Comparison of ENCODE assay signal across 9 cellular contexts in the genomic region with DNA sequence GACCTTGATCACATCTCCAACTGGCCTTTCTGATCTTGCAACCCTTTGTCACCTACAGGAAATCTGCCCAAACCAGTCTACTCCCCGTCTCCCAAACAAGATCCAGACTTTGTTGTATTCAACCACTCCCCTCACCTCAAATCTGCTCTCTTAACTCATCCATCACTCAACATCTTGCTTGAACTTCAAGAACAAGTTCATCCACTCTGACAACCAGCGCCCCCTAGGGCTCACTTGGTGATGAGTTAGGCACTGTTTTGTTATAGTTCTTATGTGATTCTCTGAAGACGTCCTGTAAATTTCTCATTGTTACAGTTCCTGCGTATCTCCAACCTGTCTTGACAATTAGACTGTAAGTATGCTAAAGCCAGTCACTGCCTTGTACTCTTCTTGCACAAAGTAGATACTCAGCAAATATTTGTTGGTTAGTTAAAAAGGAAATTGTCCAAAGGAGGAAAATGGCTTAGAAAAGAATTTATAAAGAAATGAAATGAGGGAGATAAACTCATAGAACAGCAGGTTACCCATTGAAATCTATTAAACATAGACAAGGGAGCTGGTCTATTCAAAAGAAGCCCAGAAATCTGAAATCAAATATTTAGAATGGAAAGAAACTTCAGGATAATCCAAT. TPM values are rescaled to one million over a fixed set of nuclear protein-coding genes. Genes with fewer than 3 reads are reported as not detected.
DNase-seq lines count a peak whose midpoint lies in the region; ATAC-seq, FAIRE-seq and TF ChIP-seq lines count a peak whose summit lies in the region.
"Had no signal": no experiment of that assay in that cellular context is flagged by ENCODE, and none has a peak within 500 bp of the region (broad histone marks: within the 10 kb centered on the region; RNA-seq: fewer than 3 reads in every experiment).

No MANE protein-coding gene starts in this region.

- no peak overlapping the region for H3K4me2 ChIP-seq in GM12878 (ENCODE audit: control insufficient read depth, insufficient read depth)
- H3K4me2 ChIP-seq: BLaER1 had no signal

- no peaks in the 10 kb centered on the region; the same call in 2 of the 3 replicates for H3K9me3 ChIP-seq in GM12878 (replicated peaks; ENCODE audit: control insufficient read depth, insufficient read depth, low read length)
- H3K9me3 ChIP-seq: BLaER1 had no signal

- H3K4me3 ChIP-seq in GM12878 = no peak overlapping the region
- H3K4me3 ChIP-seq: BLaER1 had no signal

- DNase-seq in NCI-H2227 (lab: John Stamatoyannopoulos, UW; ENCODE audit: unreplicated experiment) = peak; percentile 25
- DNase-seq in NCI-H2227 treated with DMSO at 0.1 percent for 48 hours (lab: John Stamatoyannopoulos, UW) = no peak
- peak; percentile 5 for DNase-seq in SW480 (ENCODE audit: low spot score)
- DNase-seq in GM12878 (ENCODE audit: low read depth, low spot score) = no peak
- DNase-seq in memory B cell (ENCODE audit: low spot score in 2 of 2) = peak; percentile 5 to 19
- DNase-seq in type B pancreatic cell (ENCODE audit: extremely low spot score, unreplicated experiment) = no peak

- POLR2A ChIA-PET in GM12878 (lab: Charles Lee) = no interaction called here

- TF ChIP-seq CTCF in GM12878 (IDR thresholded peaks at IDR 0.05 in 2 of 3, conservative IDR thresholded peaks at IDR 0.05 in 1 of 3; ENCODE audit: control insufficient read depth in 2 of 3, extremely low read depth in 1 of 3, insufficient read depth in 1 of 3, low read depth in 3 of 3, low read length in 3 of 3) (peak; percentile 48 to 67 (median 61); a peak in 5 of 6 replicates), type B pancreatic cell (conservative IDR thresholded peaks at IDR 0.05) (peak; percentile 72)

- no peak for TF ChIP-seq EP300 in GM12878 (IDR thresholded peaks at IDR 0.05; ENCODE audit: borderline replicate concordance in 1 of 2, control insufficient read depth in 1 of 2, low read depth in 2 of 2, low read length in 2 of 2)

- peak; percentile 43 for TF ChIP-seq RAD21 in GM12878 (IDR thresholded peaks at IDR 0.05; ENCODE audit: insufficient read depth, low read depth, low read length)

- H3K9ac ChIP-seq in GM12878 (ENCODE audit: control insufficient read depth, insufficient read depth, low read length) = no peak overlapping the region
- H3K9ac ChIP-seq: BLaER1 had no signal

- H3K27ac ChIP-seq in GM12878 (ENCODE audit: control insufficient read depth, insufficient read depth) = no peak overlapping the region
- H3K27ac ChIP-seq: BLaER1 had no signal

- H4K20me1 ChIP-seq in GM12878 (ENCODE audit: control insufficient read depth, insufficient read depth) = no peaks in the 10 kb centered on the region
- H4K20me1 ChIP-seq: BLaER1 had no signal

- 1% methylated on average over 4 of the region's 4 CpGs for WGBS in GM12878 (ENCODE audit: insufficient coverage, insufficient replicate concordance, low lambda C conversion rate, missing lambda C conversion rate)

- SMC1A ChIA-PET in GM12878 (lab: Charles Lee; ENCODE audit: uncharacterized antibody, unreplicated experiment) = interaction anchor here (1.0 to 1.2 kb wide), 3 partner anchors 15 to 541 kb away, joined by 3 to 4 read pairs (median 3); no protein-coding TSS in a partner anchor

- H3K4me3 Mint-ChIP-seq in memory B cell (no peak overlapping the region), type B pancreatic cell (no peak overlapping the region)

- H3K27ac Mint-ChIP-seq in memory B cell = no peak overlapping the region
- no peak overlapping the region for H3K27ac Mint-ChIP-seq in type B pancreatic cell

- BruUV-seq in GM12878 (replicated peaks; lab: Mats Ljungman, UMichigan) = no TSS peak

- RAD21 ChIA-PET in GM12878 (lab: Charles Lee; ENCODE audit: unreplicated experiment) = no interaction called here

- no peaks in the 10 kb centered on the region; a peak in 1 of 4 replicates for H3K27me3 ChIP-seq in GM12878 (replicated peaks in 1 of 2; ENCODE audit: control insufficient read depth in 2 of 2, insufficient read depth in 2 of 2, low read length in 1 of 2)
- H3K27me3 ChIP-seq: BLaER1 had no signal

- peaks cover 17% of the 10 kb centered on the region for H3K27me3 Mint-ChIP-seq in memory B cell
- peaks cover 17% of the 10 kb centered on the region for H3K27me3 Mint-ChIP-seq in type B pancreatic cell

- FAIRE-seq in GM12878 (lab: Jason Lieb, UNC) = peak; percentile 78

- CTCF ChIA-PET in GM12878 (lab: Yijun Ruan, JAX) = interaction anchor here (0.6 to 2.1 kb wide), 13 partner anchors 10 to 646 kb away, joined by 3 to 6 read pairs (median 4); no protein-coding TSS in a partner anchor

- H3K9me3 Mint-ChIP-seq in memory B cell (no peaks in the 10 kb centered on the region), type B pancreatic cell (peaks cover 6% of the 10 kb centered on the region)

- no peaks in the 10 kb centered on the region for H3K4me1 ChIP-seq in GM12878 (ENCODE audit: control insufficient read depth, insufficient read depth, low read length)

- no peaks in the 10 kb centered on the region for H3K36me3 ChIP-seq in GM12878 (ENCODE audit: control insufficient read depth in 2 of 2, insufficient read depth in 2 of 2, low read length in 1 of 2)
- H3K36me3 ChIP-seq: BLaER1 had no signal

- H3K4me1 Mint-ChIP-seq in memory B cell = no peaks in the 10 kb centered on the region
- H3K4me1 Mint-ChIP-seq in type B pancreatic cell (ENCODE audit: unreplicated experiment) = peaks cover 17% of the 10 kb centered on the region

- H3K79me2 ChIP-seq in GM12878 (ENCODE audit: control insufficient read depth, insufficient read depth, low read length) = no peaks in the 10 kb centered on the region

- in situ Hi-C loops in GM12878 (cut with MboI) = no loop called here

- ATAC-seq in GM12878 (peak; percentile 56), memory B cell (ENCODE audit: low read depth) (no peak), esophagus mucosa (no peak), GM18909 (IDR thresholded peaks at IDR 0.05; ENCODE audit: poor library complexity, unreplicated experiment) (no peak)

- no peaks in the 10 kb centered on the region for H3K36me3 Mint-ChIP-seq in memory B cell
- H3K36me3 Mint-ChIP-seq in type B pancreatic cell = no peaks in the 10 kb centered on the region

- intact Hi-C loops in GM12878 (cut with micrococcal nuclease; ENCODE audit: unreplicated experiment) = loop anchor here (5.0 kb wide), 1 partner anchor 128 kb away; no protein-coding TSS in a partner anchor

- no peak for TF ChIP-seq POLR2A in GM12878 (IDR thresholded peaks at IDR 0.05; ENCODE audit: low read depth, low read length)

- no peak overlapping the region for H2AFZ ChIP-seq in GM12878 (ENCODE audit: control insufficient read depth, low read depth, low read length)

TF ChIP-seq in GM12878, 131 proteins besides CTCF, POLR2A, EP300 and RAD21:
- TF ChIP-seq PAX5 (IDR thresholded peaks at IDR 0.05; ENCODE audit: borderline replicate concordance, low read depth, low read length) (no peak), SMC3 (IDR thresholded peaks at IDR 0.05; ENCODE audit: borderline replicate concordance, low read length) (peak; percentile 17; the same call in 1 of the 2 replicates)
TF ChIP-seq in GM12878: peak in this region for 1.

RNA-seq across cellular contexts. Expression of a gene that starts 5.3 kb away (rescaled TPM):
- total RNA-seq in GM12878 (2013; cell fraction: nucleolus; rRNA removed) = 344 and 352 TPM in 2 replicates
- 42.5 and 43.8 TPM in 2 replicates for total RNA-seq in GM12878 (2014; rRNA removed)
- total RNA-seq in GM12878 (2014; rRNA removed; fragmentation: Illumina TruSeq; extraction: Trizol) = 37.2 and 37.6 TPM in 2 replicates
- 62.2 and 65.5 TPM in 2 replicates for total RNA-seq in GM12878 (2021)
- polyA plus RNA-seq in GM12878 (2011; ENCODE audit: low read depth) = 17.5 TPM
- polyA plus RNA-seq in GM12878 (2011; rRNA removed) = 10.3 and 21.5 TPM in 2 replicates
- polyA plus RNA-seq in GM12878 (2011; cell fraction: cytosol; rRNA removed) = 19.1 and 20.4 TPM in 2 replicates
- 43.0 and 48.6 TPM in 2 replicates for polyA plus RNA-seq in GM12878 (2011; cell fraction: nucleus; rRNA removed)
- 32.9 and 45.1 TPM in 2 replicates for polyA plus RNA-seq in GM12878 (2012)
- 45.7 and 75.2 TPM in 2 replicates for polyA plus RNA-seq in GM12878 (2014; fragmentation: Illumina TruSeq; extraction: Trizol)
- polyA plus RNA-seq in GM12878 (2014; fragmentation: Nextera tagmentation; extraction: Ambion mirVana) = 10 to 100 TPM; 17.8 to 18.5 TPM
- polyA plus RNA-seq in GM12878 (2014; rRNA removed) = 56.7 and 63.1 TPM in 2 replicates
- 10 to 100 TPM; 36.8 to 40.9 TPM for polyA plus RNA-seq in GM12878 (2016; fragmentation: Nextera tagmentation; extraction: Ambion mirVana)
- polyA minus RNA-seq in GM12878 (2011; rRNA and poly(A)+ RNA removed) = 31.8 and 34.6 TPM in 2 replicates
- 11.6 and 18.6 TPM in 2 replicates for polyA minus RNA-seq in GM12878 (2011; cell fraction: cytosol; rRNA and poly(A)+ RNA removed)
- 21.2 and 48.1 TPM in 2 replicates for polyA minus RNA-seq in GM12878 (2011; cell fraction: nucleus; rRNA and poly(A)+ RNA removed)
- 37.8 and 88.9 TPM in 2 replicates for total RNA-seq in type B pancreatic cell (ENCODE audit: low replicate concordance)
- 9.6 TPM for total RNA-seq in esophagus mucosa

Comparison
In these comparisons a context has a peak if more than half of its experiments do, and no peak if none do; other contexts are left out.
1. DNase-seq: peak in NCI-H2227 (single experiment), SW480 (single experiment) and memory B cell (2 of 2); none in NCI-H2227 treated with DMSO at 0.1 percent for 48 hours (single experiment), GM12878 (single experiment) and type B pancreatic cell (single experiment).